In genomic region chr14:61837336-61838229, GRCh38 we compare ENCODE assay signal across 7 cellular contexts. TPM values are rescaled to one million over a fixed set of nuclear protein-coding genes. Genes with fewer than 3 reads are reported as not detected.
DNase-seq lines count a peak whose midpoint lies in the region; ATAC-seq, FAIRE-seq and TF ChIP-seq lines count a peak whose summit lies in the region.

No MANE protein-coding gene starts in this region.

- no peak for DNase-seq in GM12892 (ENCODE audit: insufficient read length)
- peak; percentile 91 for DNase-seq in NCI-H2029 (lab: John Stamatoyannopoulos, UW)
- DNase-seq in T1000 (lab: John Stamatoyannopoulos, UW), result peak; percentile 71
- peak; percentile 91 for DNase-seq in astrocyte of the hippocampus (ENCODE audit: low read depth, low spot score)
- DNase-seq in hypothalamus (lab: John Stamatoyannopoulos, UW), result peak in 46 of 51 donors; percentile 5 to 86 (median 50)
- peak; percentile 90 for DNase-seq in spleen

- peak; percentile 95 for FAIRE-seq in GM12892 (lab: Jason Lieb, UNC)

- intact Hi-C loops in spleen (cut with DNase I; ENCODE audit: low total_unique reads), result loop anchor here (2.0 to 10.0 kb wide), 2 partner anchors 377 to 543 kb away; no protein-coding TSS in a partner anchor

- H3K27ac ChIP-seq in spleen, result no peak overlapping the region

- 19 to 52% (median 45%) methylated on average over 7 to 10 of the region's 10 CpGs for whole genome bisulfite sequencing in spleen, 5 donors

- no peaks in the 10 kb centered on the region for H3K27me3 ChIP-seq in spleen (replicated peaks in 1 of 7)

- H3K4me1 ChIP-seq in spleen, result peaks cover 0 to 9% (median 2%) of the 10 kb centered on the region in 6 donors

- no peaks in the 10 kb centered on the region for H3K9me3 ChIP-seq in spleen

- ATAC-seq in HG02798 (IDR thresholded peaks at IDR 0.05; ENCODE audit: poor library complexity, unreplicated experiment), result peak; percentile 91

- H3K4me3 ChIP-seq in spleen, result no peak overlapping the region

- H3K36me3 ChIP-seq in spleen, result no peaks in the 10 kb centered on the region

- TF ChIP-seq CTCF in spleen (IDR thresholded peaks at IDR 0.05 in 8 of 11, conservative IDR thresholded peaks at IDR 0.05 in 3 of 11), result peak; percentile 81 to 97 (median 92)

- TF ChIP-seq POLR2A in GM12892 (IDR thresholded peaks at IDR 0.05; ENCODE audit: low read depth, low read length), result no peak
- no peak for TF ChIP-seq POLR2A in spleen (IDR thresholded peaks at IDR 0.05)

RNA-seq across cellular contexts. Expression of gene SYT16, which starts 25.1 kb away (rescaled TPM):
- not detected for polyA plus RNA-seq in GM12892 (2012; ENCODE audit: missing spikeins)
- under 1 TPM in 5 of 7 donors, not detected in 2; 0.05 to 0.57 (median 0.17) TPM for total RNA-seq in spleen
- polyA plus RNA-seq in spleen, result under 1 TPM; 0.02 to 0.03 (median 0.02) TPM
